ENCODE assay signal across 9 cellular contexts in the genomic region with DNA sequence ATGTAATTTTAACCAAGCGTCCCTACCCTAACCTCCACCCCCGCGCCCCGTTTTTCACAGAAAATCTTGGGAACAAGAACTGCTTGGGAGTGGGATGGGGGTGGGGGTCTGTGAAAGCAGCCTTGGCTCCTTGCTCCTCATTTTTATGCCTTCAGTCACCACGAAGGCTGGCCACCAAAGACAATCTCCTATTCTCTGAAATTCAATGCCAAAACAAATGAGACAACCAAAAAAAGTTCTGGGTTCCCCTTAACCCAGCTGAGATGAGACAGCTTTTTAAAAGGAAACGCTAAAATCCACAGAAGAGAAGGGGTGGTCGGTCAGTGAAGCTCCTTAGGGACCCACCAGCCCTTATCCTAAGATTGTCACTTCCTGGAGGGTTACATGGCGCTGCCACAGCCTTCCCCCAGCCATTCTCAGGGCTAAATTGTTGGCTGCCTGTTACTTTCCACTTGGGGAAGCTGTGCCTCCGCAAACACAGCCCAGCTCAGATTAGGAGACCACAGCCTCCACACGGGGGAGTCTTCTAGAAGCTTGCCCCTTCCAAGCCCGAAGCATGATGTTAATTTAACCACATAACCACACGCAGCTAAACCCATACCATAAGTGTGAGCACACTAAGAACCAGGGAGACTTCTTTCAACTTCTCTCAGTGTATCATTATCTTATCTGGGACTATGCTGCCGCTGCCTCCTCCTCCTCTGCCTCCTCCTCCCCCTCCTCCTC.
A peak's percentile ranks its signal among the peaks of the same experiment; 100 is the strongest.
DNase-seq lines count a peak whose midpoint lies in the region; ATAC-seq, FAIRE-seq and TF ChIP-seq lines count a peak whose summit lies in the region.
"Had no signal": no experiment of that assay in that cellular context is flagged by ENCODE, and none has a peak within 500 bp of the region (broad histone marks: within the 10 kb centered on the region; RNA-seq: fewer than 3 reads in every experiment).

No MANE protein-coding gene starts in this region.

- no peak overlapping the region for H3K4me3 ChIP-seq in A549
- no peak overlapping the region for H3K4me3 ChIP-seq in colonic mucosa

- TF ChIP-seq CTCF in A549 (IDR thresholded peaks at IDR 0.05) = no peak
- TF ChIP-seq CTCF in colonic mucosa (IDR thresholded peaks at IDR 0.05) = no peak

- TF ChIP-seq RAD21 in A549 (conservative IDR thresholded peaks at IDR 0.05 in 1 of 2, IDR thresholded peaks at IDR 0.05 in 1 of 2) = peak in 1 of 2 experiments; percentile 23; a peak in 1 of 5 replicates

- intact Hi-C loops in colonic mucosa (cut with DNase I) = no loop called here

- no peak for TF ChIP-seq EP300 in A549 (IDR thresholded peaks at IDR 0.05)

- POLR2A ChIA-PET in A549 (lab: Yijun Ruan, JAX) = interaction anchor here (0.6 kb wide), 1 partner anchor 129 kb away, joined by 3 read pairs; no protein-coding TSS in a partner anchor

- no peaks in the 10 kb centered on the region for H3K9me3 ChIP-seq in A549
- no peaks in the 10 kb centered on the region for H3K9me3 ChIP-seq in colonic mucosa

- no peak overlapping the region for H3K4me2 ChIP-seq in A549

- H3K27ac ChIP-seq in A549 (peak overlapping the region in 1 of 2 experiments; percentile 64; a peak in 1 of 6 replicates), colonic mucosa (no peak overlapping the region)

- no peak overlapping the region for H3K9ac ChIP-seq in colonic mucosa (ENCODE audit: low read depth in 2 of 2, low read length in 2 of 2)

- H3K36me3 ChIP-seq in colonic mucosa = no peaks in the 10 kb centered on the region

- DNase-seq in A549 (ENCODE audit: low read depth in 1 of 2, low spot score in 1 of 2) = peak in 1 of 2 experiments; percentile 25
- peak; percentile 95 for DNase-seq in H4 (ENCODE audit: low spot score)
- DNase-seq in UCSD-AML1 (lab: John Stamatoyannopoulos, UW; ENCODE audit: unreplicated experiment) = peak; percentile 48
- peak; percentile 81 for DNase-seq in hepatic stellate cell (ENCODE audit: low spot score)
- DNase-seq in left lobe of liver (ENCODE audit: low spot score) = no peak
- no peak for DNase-seq in colonic mucosa
- DNase-seq in NCI-H2081 treated with DMSO at 0.1 percent for 48 hours (lab: John Stamatoyannopoulos, UW) = no peak
- DNase-seq: NCI-H1694 had no signal

- ATAC-seq in A549 (peak; percentile 51 to 57; a peak in 4 of 6 replicates), left lobe of liver (no peak), GM21360 (IDR thresholded peaks at IDR 0.05; ENCODE audit: unreplicated experiment) (no peak)

- CTCF ChIA-PET in A549 (lab: Yijun Ruan, JAX) = interaction anchor here (1.1 to 3.1 kb wide), 6 partner anchors 8 to 139 kb away, joined by 3 to 12 read pairs (median 4); no protein-coding TSS in a partner anchor

- FAIRE-seq in A549 (lab: Jason Lieb, UNC) = no peak

- no peak for TF ChIP-seq POLR2A in A549 (IDR thresholded peaks at IDR 0.05; ENCODE audit: low read length)

- H3K27me3 ChIP-seq in colonic mucosa = peaks cover 34% of the 10 kb centered on the region

- H3K4me1 ChIP-seq in A549 (peaks cover 12% of the 10 kb centered on the region), colonic mucosa (no peaks in the 10 kb centered on the region)

- WGBS in A549 (ENCODE audit: missing lambda C conversion rate) = 66% methylated on average over 13 of the region's 13 CpGs

TF ChIP-seq in A549, 52 proteins besides CTCF, POLR2A, EP300 and RAD21:
- TF ChIP-seq MYC (IDR thresholded peaks at IDR 0.05; ENCODE audit: borderline replicate concordance, low read length) (no peak), CHD2 (IDR thresholded peaks at IDR 0.05; ENCODE audit: low read length, partially characterized antibody) (no peak), SMC3 (IDR thresholded peaks at IDR 0.05) (peak; percentile 20; the same call in 2 of the 3 replicates)

Comparison
In these comparisons a context has a peak if more than half of its experiments do, and no peak if none do; other contexts are left out.
1. ATAC-seq: peak in A549 (2 of 2); none in left lobe of liver (single experiment) and GM21360 (single experiment).
2. DNase-seq: peak in H4 (single experiment), UCSD-AML1 (single experiment) and hepatic stellate cell (single experiment); none in left lobe of liver (single experiment), colonic mucosa (single experiment) and NCI-H2081 treated with DMSO at 0.1 percent for 48 hours (single experiment).